1 cellular context compared by ENCODE assay signal in the genomic region with DNA sequence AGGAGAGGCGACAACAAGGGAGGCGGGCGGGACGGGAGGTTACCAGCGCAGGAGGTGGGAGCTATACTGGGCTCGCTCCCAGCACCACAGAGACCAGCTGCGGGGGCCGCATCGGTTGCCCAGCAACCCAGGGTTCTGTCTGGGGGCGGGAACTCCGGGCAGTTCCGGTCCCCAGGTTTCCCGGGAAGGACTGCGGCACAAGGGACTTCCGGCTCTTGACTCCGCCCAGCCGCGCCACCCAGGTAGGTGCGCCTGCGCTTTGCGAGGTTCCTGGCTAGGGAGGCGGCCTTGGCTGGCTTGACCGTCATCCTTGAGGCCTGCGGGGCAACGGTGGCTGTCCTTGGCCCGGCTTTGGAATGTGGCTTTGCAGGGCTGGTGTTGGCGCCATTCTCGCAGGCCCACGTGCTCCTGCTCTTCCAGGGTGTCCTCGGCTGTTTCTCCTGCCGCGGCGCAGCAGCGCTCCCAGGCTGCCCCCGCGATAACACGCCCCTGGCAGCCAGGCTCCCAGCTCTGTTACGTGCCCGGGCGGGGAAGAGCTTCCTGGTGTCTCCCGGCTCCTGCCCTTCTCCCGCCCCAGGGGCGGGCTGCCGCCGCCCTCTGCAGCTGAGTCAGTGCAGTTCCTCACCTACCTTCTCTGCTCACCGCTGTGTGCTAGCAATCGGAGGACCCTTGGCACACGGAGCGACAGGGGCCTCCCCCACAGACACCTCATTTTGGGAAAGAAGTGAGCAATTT.
TF ChIP-seq lines count a peak whose summit lies in the region.

A gene with protein sequence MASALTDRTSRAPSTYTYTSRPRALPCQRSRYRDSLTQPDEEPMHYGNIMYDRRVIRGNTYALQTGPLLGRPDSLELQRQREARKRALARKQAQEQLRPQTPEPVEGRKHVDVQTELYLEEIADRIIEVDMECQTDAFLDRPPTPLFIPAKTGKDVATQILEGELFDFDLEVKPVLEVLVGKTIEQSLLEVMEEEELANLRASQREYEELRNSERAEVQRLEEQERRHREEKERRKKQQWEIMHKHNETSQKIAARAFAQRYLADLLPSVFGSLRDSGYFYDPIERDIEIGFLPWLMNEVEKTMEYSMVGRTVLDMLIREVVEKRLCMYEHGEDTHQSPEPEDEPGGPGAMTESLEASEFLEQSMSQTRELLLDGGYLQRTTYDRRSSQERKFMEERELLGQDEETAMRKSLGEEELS (minus strand): TSS at position 534 of the 735 bp plus-strand sequence. CDS start 652 bp downstream, outside the sequence.

TF ChIP-seq in GM12878, 131 proteins besides CTCF, POLR2A, EP300 and RAD21 (continued from another document and continues in another):
- TF ChIP-seq SP1 (IDR thresholded peaks at IDR 0.05; ENCODE audit: low read depth, low read length) (peak; percentile 60), YY1 (IDR thresholded peaks at IDR 0.05; ENCODE audit: low read depth, low read length) (peak; percentile 60), YBX1 (IDR thresholded peaks at IDR 0.05) (no peak), RCOR1 (conservative IDR thresholded peaks at IDR 0.05; ENCODE audit: low read depth, low read length) (no peak), IKZF2 (IDR thresholded peaks at IDR 0.05) (peak; percentile 82 to 89), FOXK2 (IDR thresholded peaks at IDR 0.05) (no peak), MYB (IDR thresholded peaks at IDR 0.05; ENCODE audit: borderline replicate concordance, low read depth, low read length) (no peak), CEBPB (IDR thresholded peaks at IDR 0.05; ENCODE audit: borderline replicate concordance in 1 of 2, low read depth in 2 of 2, low read length in 2 of 2) (no peak), NRF1 (conservative IDR thresholded peaks at IDR 0.05; ENCODE audit: low read depth, low read length) (peak; percentile 84), MEF2A (IDR thresholded peaks at IDR 0.05; ENCODE audit: insufficient read depth, low read depth, low read length) (no peak), HDAC6 (IDR thresholded peaks at IDR 0.05; ENCODE audit: unreplicated experiment) (no peak), SMC3 (IDR thresholded peaks at IDR 0.05; ENCODE audit: borderline replicate concordance, low read length) (no peak), KAT2A (conservative IDR thresholded peaks at IDR 0.05; ENCODE audit: control insufficient read depth, low read depth, low read length) (no peak), ZNF622 (IDR thresholded peaks at IDR 0.05) (no peak), DPF2 (IDR thresholded peaks at IDR 0.05) (peak; percentile 63), KDM1A (IDR thresholded peaks at IDR 0.05; ENCODE audit: borderline replicate concordance) (no peak), CHD1 (IDR thresholded peaks at IDR 0.05; ENCODE audit: low read depth, low read length) (no peak), POLR2AphosphoS2 (IDR thresholded peaks at IDR 0.05; ENCODE audit: low read depth, low read length) (peak; percentile 92), SREBF1 (IDR thresholded peaks at IDR 0.05; ENCODE audit: low read length) (no peak), PAX8 (IDR thresholded peaks at IDR 0.05) (no peak), NR2F1 (conservative IDR thresholded peaks at IDR 0.05) (no peak), WRNIP1 (IDR thresholded peaks at IDR 0.05; ENCODE audit: borderline replicate concordance, low read depth, low read length) (no peak), SUPT20H (IDR thresholded peaks at IDR 0.05; ENCODE audit: borderline replicate concordance, control insufficient read depth, low read depth, low read length) (no peak), TBL1XR1 (IDR thresholded peaks at IDR 0.05; ENCODE audit: low read depth, low read length) (no peak), CBX5 (IDR thresholded peaks at IDR 0.05; ENCODE audit: low read depth) (no peak), BCL11A (IDR thresholded peaks at IDR 0.05; ENCODE audit: low read depth, low read length) (no peak), MXI1 (IDR thresholded peaks at IDR 0.05; ENCODE audit: low read depth, low read length) (peak; percentile 63)
- TF ChIP-seq, protein P1, sequence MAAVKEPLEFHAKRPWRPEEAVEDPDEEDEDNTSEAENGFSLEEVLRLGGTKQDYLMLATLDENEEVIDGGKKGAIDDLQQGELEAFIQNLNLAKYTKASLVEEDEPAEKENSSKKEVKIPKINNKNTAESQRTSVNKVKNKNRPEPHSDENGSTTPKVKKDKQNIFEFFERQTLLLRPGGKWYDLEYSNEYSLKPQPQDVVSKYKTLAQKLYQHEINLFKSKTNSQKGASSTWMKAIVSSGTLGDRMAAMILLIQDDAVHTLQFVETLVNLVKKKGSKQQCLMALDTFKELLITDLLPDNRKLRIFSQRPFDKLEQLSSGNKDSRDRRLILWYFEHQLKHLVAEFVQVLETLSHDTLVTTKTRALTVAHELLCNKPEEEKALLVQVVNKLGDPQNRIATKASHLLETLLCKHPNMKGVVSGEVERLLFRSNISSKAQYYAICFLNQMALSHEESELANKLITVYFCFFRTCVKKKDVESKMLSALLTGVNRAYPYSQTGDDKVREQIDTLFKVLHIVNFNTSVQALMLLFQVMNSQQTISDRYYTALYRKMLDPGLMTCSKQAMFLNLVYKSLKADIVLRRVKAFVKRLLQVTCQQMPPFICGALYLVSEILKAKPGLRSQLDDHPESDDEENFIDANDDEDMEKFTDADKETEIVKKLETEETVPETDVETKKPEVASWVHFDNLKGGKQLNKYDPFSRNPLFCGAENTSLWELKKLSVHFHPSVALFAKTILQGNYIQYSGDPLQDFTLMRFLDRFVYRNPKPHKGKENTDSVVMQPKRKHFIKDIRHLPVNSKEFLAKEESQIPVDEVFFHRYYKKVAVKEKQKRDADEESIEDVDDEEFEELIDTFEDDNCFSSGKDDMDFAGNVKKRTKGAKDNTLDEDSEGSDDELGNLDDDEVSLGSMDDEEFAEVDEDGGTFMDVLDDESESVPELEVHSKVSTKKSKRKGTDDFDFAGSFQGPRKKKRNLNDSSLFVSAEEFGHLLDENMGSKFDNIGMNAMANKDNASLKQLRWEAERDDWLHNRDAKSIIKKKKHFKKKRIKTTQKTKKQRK (IDR thresholded peaks at IDR 0.05; ENCODE audit: low read depth, low read length): no peak
- TF ChIP-seq, protein P2, sequence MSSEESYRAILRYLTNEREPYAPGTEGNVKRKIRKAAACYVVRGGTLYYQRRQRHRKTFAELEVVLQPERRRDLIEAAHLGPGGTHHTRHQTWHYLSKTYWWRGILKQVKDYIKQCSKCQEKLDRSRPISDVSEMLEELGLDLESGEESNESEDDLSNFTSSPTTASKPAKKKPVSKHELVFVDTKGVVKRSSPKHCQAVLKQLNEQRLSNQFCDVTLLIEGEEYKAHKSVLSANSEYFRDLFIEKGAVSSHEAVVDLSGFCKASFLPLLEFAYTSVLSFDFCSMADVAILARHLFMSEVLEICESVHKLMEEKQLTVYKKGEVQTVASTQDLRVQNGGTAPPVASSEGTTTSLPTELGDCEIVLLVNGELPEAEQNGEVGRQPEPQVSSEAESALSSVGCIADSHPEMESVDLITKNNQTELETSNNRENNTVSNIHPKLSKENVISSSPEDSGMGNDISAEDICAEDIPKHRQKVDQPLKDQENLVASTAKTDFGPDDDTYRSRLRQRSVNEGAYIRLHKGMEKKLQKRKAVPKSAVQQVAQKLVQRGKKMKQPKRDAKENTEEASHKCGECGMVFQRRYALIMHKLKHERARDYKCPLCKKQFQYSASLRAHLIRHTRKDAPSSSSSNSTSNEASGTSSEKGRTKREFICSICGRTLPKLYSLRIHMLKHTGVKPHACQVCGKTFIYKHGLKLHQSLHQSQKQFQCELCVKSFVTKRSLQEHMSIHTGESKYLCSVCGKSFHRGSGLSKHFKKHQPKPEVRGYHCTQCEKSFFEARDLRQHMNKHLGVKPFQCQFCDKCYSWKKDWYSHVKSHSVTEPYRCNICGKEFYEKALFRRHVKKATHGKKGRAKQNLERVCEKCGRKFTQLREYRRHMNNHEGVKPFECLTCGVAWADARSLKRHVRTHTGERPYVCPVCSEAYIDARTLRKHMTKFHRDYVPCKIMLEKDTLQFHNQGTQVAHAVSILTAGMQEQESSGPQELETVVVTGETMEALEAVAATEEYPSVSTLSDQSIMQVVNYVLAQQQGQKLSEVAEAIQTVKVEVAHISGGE (CRISPR knock-in tag; IDR thresholded peaks at IDR 0.05): peak; percentile 83
- TF ChIP-seq, protein P3, sequence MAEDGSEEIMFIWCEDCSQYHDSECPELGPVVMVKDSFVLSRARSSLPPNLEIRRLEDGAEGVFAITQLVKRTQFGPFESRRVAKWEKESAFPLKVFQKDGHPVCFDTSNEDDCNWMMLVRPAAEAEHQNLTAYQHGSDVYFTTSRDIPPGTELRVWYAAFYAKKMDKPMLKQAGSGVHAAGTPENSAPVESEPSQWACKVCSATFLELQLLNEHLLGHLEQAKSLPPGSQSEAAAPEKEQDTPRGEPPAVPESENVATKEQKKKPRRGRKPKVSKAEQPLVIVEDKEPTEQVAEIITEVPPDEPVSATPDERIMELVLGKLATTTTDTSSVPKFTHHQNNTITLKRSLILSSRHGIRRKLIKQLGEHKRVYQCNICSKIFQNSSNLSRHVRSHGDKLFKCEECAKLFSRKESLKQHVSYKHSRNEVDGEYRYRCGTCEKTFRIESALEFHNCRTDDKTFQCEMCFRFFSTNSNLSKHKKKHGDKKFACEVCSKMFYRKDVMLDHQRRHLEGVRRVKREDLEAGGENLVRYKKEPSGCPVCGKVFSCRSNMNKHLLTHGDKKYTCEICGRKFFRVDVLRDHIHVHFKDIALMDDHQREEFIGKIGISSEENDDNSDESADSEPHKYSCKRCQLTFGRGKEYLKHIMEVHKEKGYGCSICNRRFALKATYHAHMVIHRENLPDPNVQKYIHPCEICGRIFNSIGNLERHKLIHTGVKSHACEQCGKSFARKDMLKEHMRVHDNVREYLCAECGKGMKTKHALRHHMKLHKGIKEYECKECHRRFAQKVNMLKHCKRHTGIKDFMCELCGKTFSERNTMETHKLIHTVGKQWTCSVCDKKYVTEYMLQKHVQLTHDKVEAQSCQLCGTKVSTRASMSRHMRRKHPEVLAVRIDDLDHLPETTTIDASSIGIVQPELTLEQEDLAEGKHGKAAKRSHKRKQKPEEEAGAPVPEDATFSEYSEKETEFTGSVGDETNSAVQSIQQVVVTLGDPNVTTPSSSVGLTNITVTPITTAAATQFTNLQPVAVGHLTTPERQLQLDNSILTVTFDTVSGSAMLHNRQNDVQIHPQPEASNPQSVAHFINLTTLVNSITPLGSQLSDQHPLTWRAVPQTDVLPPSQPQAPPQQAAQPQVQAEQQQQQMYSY (CRISPR knock-in tag; IDR thresholded peaks at IDR 0.05): no peak
- TF ChIP-seq, protein P4, sequence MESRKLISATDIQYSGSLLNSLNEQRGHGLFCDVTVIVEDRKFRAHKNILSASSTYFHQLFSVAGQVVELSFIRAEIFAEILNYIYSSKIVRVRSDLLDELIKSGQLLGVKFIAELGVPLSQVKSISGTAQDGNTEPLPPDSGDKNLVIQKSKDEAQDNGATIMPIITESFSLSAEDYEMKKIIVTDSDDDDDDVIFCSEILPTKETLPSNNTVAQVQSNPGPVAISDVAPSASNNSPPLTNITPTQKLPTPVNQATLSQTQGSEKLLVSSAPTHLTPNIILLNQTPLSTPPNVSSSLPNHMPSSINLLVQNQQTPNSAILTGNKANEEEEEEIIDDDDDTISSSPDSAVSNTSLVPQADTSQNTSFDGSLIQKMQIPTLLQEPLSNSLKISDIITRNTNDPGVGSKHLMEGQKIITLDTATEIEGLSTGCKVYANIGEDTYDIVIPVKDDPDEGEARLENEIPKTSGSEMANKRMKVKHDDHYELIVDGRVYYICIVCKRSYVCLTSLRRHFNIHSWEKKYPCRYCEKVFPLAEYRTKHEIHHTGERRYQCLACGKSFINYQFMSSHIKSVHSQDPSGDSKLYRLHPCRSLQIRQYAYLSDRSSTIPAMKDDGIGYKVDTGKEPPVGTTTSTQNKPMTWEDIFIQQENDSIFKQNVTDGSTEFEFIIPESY (IDR thresholded peaks at IDR 0.05): no peak
- TF ChIP-seq, protein P5, sequence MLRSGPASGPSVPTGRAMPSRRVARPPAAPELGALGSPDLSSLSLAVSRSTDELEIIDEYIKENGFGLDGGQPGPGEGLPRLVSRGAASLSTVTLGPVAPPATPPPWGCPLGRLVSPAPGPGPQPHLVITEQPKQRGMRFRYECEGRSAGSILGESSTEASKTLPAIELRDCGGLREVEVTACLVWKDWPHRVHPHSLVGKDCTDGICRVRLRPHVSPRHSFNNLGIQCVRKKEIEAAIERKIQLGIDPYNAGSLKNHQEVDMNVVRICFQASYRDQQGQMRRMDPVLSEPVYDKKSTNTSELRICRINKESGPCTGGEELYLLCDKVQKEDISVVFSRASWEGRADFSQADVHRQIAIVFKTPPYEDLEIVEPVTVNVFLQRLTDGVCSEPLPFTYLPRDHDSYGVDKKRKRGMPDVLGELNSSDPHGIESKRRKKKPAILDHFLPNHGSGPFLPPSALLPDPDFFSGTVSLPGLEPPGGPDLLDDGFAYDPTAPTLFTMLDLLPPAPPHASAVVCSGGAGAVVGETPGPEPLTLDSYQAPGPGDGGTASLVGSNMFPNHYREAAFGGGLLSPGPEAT (IDR thresholded peaks at IDR 0.05; ENCODE audit: low read depth): peak; percentile 76
- TF ChIP-seq, protein P6, sequence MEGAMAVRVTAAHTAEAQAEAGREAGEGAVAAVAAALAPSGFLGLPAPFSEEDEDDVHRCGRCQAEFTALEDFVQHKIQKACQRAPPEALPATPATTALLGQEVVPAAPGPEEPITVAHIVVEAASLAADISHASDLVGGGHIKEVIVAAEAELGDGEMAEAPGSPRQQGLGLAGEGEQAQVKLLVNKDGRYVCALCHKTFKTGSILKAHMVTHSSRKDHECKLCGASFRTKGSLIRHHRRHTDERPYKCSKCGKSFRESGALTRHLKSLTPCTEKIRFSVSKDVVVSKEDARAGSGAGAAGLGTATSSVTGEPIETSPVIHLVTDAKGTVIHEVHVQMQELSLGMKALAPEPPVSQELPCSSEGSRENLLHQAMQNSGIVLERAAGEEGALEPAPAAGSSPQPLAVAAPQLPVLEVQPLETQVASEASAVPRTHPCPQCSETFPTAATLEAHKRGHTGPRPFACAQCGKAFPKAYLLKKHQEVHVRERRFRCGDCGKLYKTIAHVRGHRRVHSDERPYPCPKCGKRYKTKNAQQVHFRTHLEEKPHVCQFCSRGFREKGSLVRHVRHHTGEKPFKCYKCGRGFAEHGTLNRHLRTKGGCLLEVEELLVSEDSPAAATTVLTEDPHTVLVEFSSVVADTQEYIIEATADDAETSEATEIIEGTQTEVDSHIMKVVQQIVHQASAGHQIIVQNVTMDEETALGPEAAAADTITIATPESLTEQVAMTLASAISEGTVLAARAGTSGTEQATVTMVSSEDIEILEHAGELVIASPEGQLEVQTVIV (IDR thresholded peaks at IDR 0.05; ENCODE audit: borderline replicate concordance, partially characterized antibody): peak; percentile 67
- TF ChIP-seq, protein P7, sequence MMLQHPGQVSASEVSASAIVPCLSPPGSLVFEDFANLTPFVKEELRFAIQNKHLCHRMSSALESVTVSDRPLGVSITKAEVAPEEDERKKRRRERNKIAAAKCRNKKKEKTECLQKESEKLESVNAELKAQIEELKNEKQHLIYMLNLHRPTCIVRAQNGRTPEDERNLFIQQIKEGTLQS (IDR thresholded peaks at IDR 0.05; ENCODE audit: borderline replicate concordance, extremely low read depth, low read depth, low read length): no peak
- TF ChIP-seq, protein P8, sequence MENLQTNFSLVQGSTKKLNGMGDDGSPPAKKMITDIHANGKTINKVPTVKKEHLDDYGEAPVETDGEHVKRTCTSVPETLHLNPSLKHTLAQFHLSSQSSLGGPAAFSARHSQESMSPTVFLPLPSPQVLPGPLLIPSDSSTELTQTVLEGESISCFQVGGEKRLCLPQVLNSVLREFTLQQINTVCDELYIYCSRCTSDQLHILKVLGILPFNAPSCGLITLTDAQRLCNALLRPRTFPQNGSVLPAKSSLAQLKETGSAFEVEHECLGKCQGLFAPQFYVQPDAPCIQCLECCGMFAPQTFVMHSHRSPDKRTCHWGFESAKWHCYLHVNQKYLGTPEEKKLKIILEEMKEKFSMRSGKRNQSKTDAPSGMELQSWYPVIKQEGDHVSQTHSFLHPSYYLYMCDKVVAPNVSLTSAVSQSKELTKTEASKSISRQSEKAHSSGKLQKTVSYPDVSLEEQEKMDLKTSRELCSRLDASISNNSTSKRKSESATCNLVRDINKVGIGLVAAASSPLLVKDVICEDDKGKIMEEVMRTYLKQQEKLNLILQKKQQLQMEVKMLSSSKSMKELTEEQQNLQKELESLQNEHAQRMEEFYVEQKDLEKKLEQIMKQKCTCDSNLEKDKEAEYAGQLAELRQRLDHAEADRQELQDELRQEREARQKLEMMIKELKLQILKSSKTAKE (IDR thresholded peaks at IDR 0.05; ENCODE audit: low read depth, poor library complexity, severe bottlenecking): no peak
